ENCODE assay signal across 8 cellular contexts in genomic region chr5:180291234-180291940, GRCh38. TPM values are rescaled to one million over a fixed set of nuclear protein-coding genes. Genes with fewer than 3 reads are reported as not detected.
DNase-seq lines count a peak whose midpoint lies in the region; ATAC-seq and TF ChIP-seq lines count a peak whose summit lies in the region.

No MANE protein-coding gene starts in this region.

- no peak overlapping the region for H3K27ac ChIP-seq in CD4-positive, alpha-beta T cell (ENCODE audit: low read depth, low read length)
- H3K27ac ChIP-seq in SK-N-MC (no peak overlapping the region), muscle layer of colon (ENCODE audit: low read depth, low read length) (no peak overlapping the region)

- H3K4me1 Mint-ChIP-seq in CD4-positive, alpha-beta T cell (ENCODE audit: low read depth), result peaks cover 51% of the 10 kb centered on the region
- H3K4me1 Mint-ChIP-seq in endothelial cell (ENCODE audit: unreplicated experiment), result peaks cover 29% of the 10 kb centered on the region

- no peaks in the 10 kb centered on the region for H3K27me3 Mint-ChIP-seq in CD4-positive, alpha-beta T cell
- H3K27me3 Mint-ChIP-seq in endothelial cell (ENCODE audit: unreplicated experiment), result peaks cover 17% of the 10 kb centered on the region

- intact Hi-C loops in CD4-positive, alpha-beta T cell (cut with DNase I, micrococcal nuclease), result loop anchor here (5.0 to 10.0 kb wide), 6 partner anchors 181 to 614 kb away; partner anchors contain the start of genes MGAT4B (in 1 of the 2), RNF130 (in 1 of the 2) and ZFP62 (in 1 of the 2)

- H3K9me3 ChIP-seq in CD4-positive, alpha-beta T cell (ENCODE audit: control insufficient read depth, low read length), result no peaks in the 10 kb centered on the region
- H3K9me3 ChIP-seq in SK-N-MC (ENCODE audit: low read depth, low read length) (no peaks in the 10 kb centered on the region), muscle layer of colon (ENCODE audit: low read length) (no peaks in the 10 kb centered on the region)

- no peaks in the 10 kb centered on the region for H3K27me3 ChIP-seq in CD4-positive, alpha-beta T cell (ENCODE audit: control insufficient read depth, insufficient read depth, low read length)
- no peaks in the 10 kb centered on the region for H3K27me3 ChIP-seq in muscle layer of colon (ENCODE audit: control insufficient read depth in 1 of 2, insufficient read depth in 2 of 2, low read length in 2 of 2)

- H3K4me1 ChIP-seq in muscle layer of colon (ENCODE audit: insufficient read depth, low read length), result peaks cover 25% of the 10 kb centered on the region

- CTCF ChIA-PET in CD4-positive, alpha-beta T cell (lab: Charles Lee), result interaction anchor here (1.6 to 8.5 kb wide), 3 partner anchors 24 to 82 kb away, joined by 3 to 93 read pairs (median 34); partner anchors contain the start of gene RASGEF1C

- TF ChIP-seq CTCF in CD4-positive, alpha-beta T cell (IDR thresholded peaks at IDR 0.05), result peak; percentile 24
- no peak for TF ChIP-seq CTCF in endothelial cell (IDR thresholded peaks at IDR 0.05; ENCODE audit: unreplicated experiment)

- H3K36me3 Mint-ChIP-seq in CD4-positive, alpha-beta T cell (ENCODE audit: low read depth), result peaks cover 33% of the 10 kb centered on the region
- peaks cover 13% of the 10 kb centered on the region for H3K36me3 Mint-ChIP-seq in endothelial cell (ENCODE audit: low read depth, unreplicated experiment)

- H3K9me3 Mint-ChIP-seq in CD4-positive, alpha-beta T cell, result no peaks in the 10 kb centered on the region
- H3K9me3 Mint-ChIP-seq in endothelial cell (ENCODE audit: unreplicated experiment), result no peaks in the 10 kb centered on the region

- H3K27ac Mint-ChIP-seq in CD4-positive, alpha-beta T cell, result peak overlapping the region; percentile 90
- H3K27ac Mint-ChIP-seq in endothelial cell (ENCODE audit: unreplicated experiment), result no peak overlapping the region

- peak overlapping the region; percentile 83 for H3K9ac ChIP-seq in SK-N-MC (ENCODE audit: insufficient read length)
- peak overlapping the region; percentile 24 for H3K9ac ChIP-seq in muscle layer of colon (ENCODE audit: low read length)

- H3K4me3 Mint-ChIP-seq in CD4-positive, alpha-beta T cell, result peak overlapping the region; percentile 89
- H3K4me3 Mint-ChIP-seq in endothelial cell (ENCODE audit: unreplicated experiment), result peak overlapping the region; percentile 97

- DNase-seq in CD4-positive, alpha-beta T cell, result no peak
- DNase-seq in SK-N-MC (ENCODE audit: low read depth, low spot score) (no peak), endothelial cell (ENCODE audit: low spot score) (peak; percentile 44), NCI-H345 treated with DMSO at 0.1 percent for 48 hours (lab: John Stamatoyannopoulos, UW; ENCODE audit: unreplicated experiment) (no peak)

- peak overlapping the region; percentile 87 for H3K4me3 ChIP-seq in SK-N-MC
- peak overlapping the region; percentile 52 to 69 for H3K4me3 ChIP-seq in muscle layer of colon (ENCODE audit: low read depth in 1 of 2, low read length in 2 of 2)

- H3K36me3 ChIP-seq in SK-N-MC (ENCODE audit: insufficient read depth, low read length), result peaks cover 11% of the 10 kb centered on the region; the same call in 1 of the 2 replicates
- H3K36me3 ChIP-seq in muscle layer of colon (ENCODE audit: insufficient read depth, low read length), result no peaks in the 10 kb centered on the region

- ATAC-seq in CD4-positive, alpha-beta T cell (ENCODE audit: poor library complexity), result peak; percentile 22
- ATAC-seq in GM18907 (IDR thresholded peaks at IDR 0.05; ENCODE audit: unreplicated experiment) (peak; percentile 41), HG03064 (IDR thresholded peaks at IDR 0.05; ENCODE audit: low read depth, unreplicated experiment) (peak; percentile 34), GM18870 (IDR thresholded peaks at IDR 0.05; ENCODE audit: unreplicated experiment) (no peak)

- POLR2A ChIA-PET in CD4-positive, alpha-beta T cell (lab: Charles Lee), result interaction anchor here (1.2 to 3.8 kb wide), 2 partner anchors 23 to 62 kb away, joined by 3 to 29 read pairs; partner anchors contain the start of gene GFPT2

RNA-seq across cellular contexts. Expression of gene MAPK9, which starts 0.5 kb away (rescaled TPM):
- 10 to 100 TPM; 21.2 to 21.7 TPM for total RNA-seq in CD4-positive, alpha-beta T cell
- 51.5 TPM for total RNA-seq in endothelial cell (ENCODE audit: unreplicated experiment)
